8 cellular contexts compared by ENCODE assay signal in genomic region chr2:28583899-28584553, GRCh38.
DNase-seq lines count a peak whose midpoint lies in the region; ATAC-seq lines count a peak whose summit lies in the region.

No MANE protein-coding gene starts in this region.

- peak overlapping the region; percentile 27 to 66 (median 54) for H3K4me3 ChIP-seq in skeletal muscle tissue (ENCODE audit: low read length in 3 of 3)

- intact Hi-C loops in left cardiac atrium (cut with DNase I) = no loop called here

- H3K4me1 ChIP-seq in skeletal muscle tissue (ENCODE audit: control insufficient read depth in 3 of 3, insufficient read depth in 3 of 3, low read length in 3 of 3) = peaks cover 36 to 70% (median 57%) of the 10 kb centered on the region in 3 donors

- DNase-seq in 8988T (peak; percentile 75), GOT3 (lab: John Stamatoyannopoulos, UW) (peak; percentile 89), SIG-M5 treated with dmso at 0.1 percent for 504 hours (lab: John Stamatoyannopoulos, UW; ENCODE audit: unreplicated experiment) (peak; percentile 74), left cardiac atrium (peak; percentile 85)
- DNase-seq in activated naive CD8-positive, alpha-beta T cell treated with anti-CD3 and anti-CD28 coated beads, Interleukin-2, amount 50 U/mL, for 16 hours (ENCODE audit: low read depth, low spot score) = peak; percentile 50

- no peaks in the 10 kb centered on the region for H3K9me3 ChIP-seq in skeletal muscle tissue (ENCODE audit: control insufficient read depth in 3 of 3, low read length in 3 of 3)

- H3K9ac ChIP-seq in skeletal muscle tissue (ENCODE audit: low read depth in 1 of 3, low read length in 3 of 3) = peak overlapping the region; percentile 71 to 78 (median 77)

- ATAC-seq in left cardiac atrium = peak; percentile 92 to 97
- no peak for ATAC-seq in GM18517 (IDR thresholded peaks at IDR 0.05; ENCODE audit: unreplicated experiment)
- ATAC-seq in HG03095 (IDR thresholded peaks at IDR 0.05; ENCODE audit: unreplicated experiment) = no peak

- no peaks in the 10 kb centered on the region for H3K36me3 ChIP-seq in skeletal muscle tissue (ENCODE audit: control insufficient read depth in 3 of 3, insufficient read depth in 3 of 3, low read length in 3 of 3)

- H3K27ac ChIP-seq in skeletal muscle tissue (ENCODE audit: low read depth, low read length) = peak overlapping the region; percentile 99

- H3K27me3 ChIP-seq in skeletal muscle tissue (ENCODE audit: control insufficient read depth in 3 of 3, insufficient read depth in 3 of 3, low read length in 3 of 3) = no peaks in the 10 kb centered on the region

Comparison
In these comparisons a context has a peak if more than half of its experiments do, and no peak if none do; other contexts are left out.
1. ATAC-seq: peak in left cardiac atrium (2 of 2); none in GM18517 (single experiment) and HG03095 (single experiment).
2. Peak in every context shown above with its lines, with median percentiles within 50 percentile points of each other: DNase-seq.